28 cellular contexts compared by ENCODE assay signal in genomic region chr6:114121913-114122662, GRCh38.
DNase-seq lines count a peak whose midpoint lies in the region; ATAC-seq, FAIRE-seq and TF ChIP-seq lines count a peak whose summit lies in the region.
"Had no signal": no experiment of that assay in that cellular context is flagged by ENCODE, and none has a peak within 500 bp of the region (broad histone marks: within the 10 kb centered on the region; RNA-seq: fewer than 3 reads in every experiment).

No MANE protein-coding gene starts in this region.

- ATAC-seq in body of pancreas, result no peak
- ATAC-seq: activated naive CD4-positive, alpha-beta T cell treated with anti-CD3 and anti-CD28 coated beads, Interleukin-2, amount 50 U/mL, for 72 hours; gastroesophageal sphincter; K562; lower lobe of right lung; natural killer cell treated with Interleukin-12 subunit alpha and Interleukin-12 subunit beta and Interleukin-15 and Interleukin-18, amount 100 ng/mL, for 72 hours; Right ventricle myocardium inferior; stimulated activated naive CD8-positive, alpha-beta T cell treated with anti-CD3 and anti-CD28 coated beads, Interleukin-15, Interleukin-2, amounts not matched to agents 100 U/mL and 50 U/mL, for 24 hours had no signal

- POLR2A ChIA-PET in RWPE1 (lab: Yijun Ruan, JAX; ENCODE audit: low non-redundant PET), result no interaction called here

- H3K4me1 Mint-ChIP-seq in progenitor cell of endocrine pancreas (ENCODE audit: low read depth), result peaks cover 2% of the 10 kb centered on the region

- H3K4me1 ChIP-seq in body of pancreas, result no peaks in the 10 kb centered on the region
- H3K4me1 ChIP-seq: gastroesophageal sphincter, lower lobe of right lung had no signal

- DNase-seq in AG20443 (ENCODE audit: low spot score) (peak; percentile 46), HTR-8/SVneo (ENCODE audit: insufficient read length, low spot score) (peak; percentile 12), astrocyte of the hippocampus (ENCODE audit: low read depth, low spot score) (peak; percentile 60), progenitor cell of endocrine pancreas (ENCODE audit: low spot score, unreplicated experiment) (no peak), RWPE1 (ENCODE audit: low spot score) (no peak), NCI-H2107 (lab: John Stamatoyannopoulos, UW) (no peak), body of pancreas (no peak), NCI-H2227 (lab: John Stamatoyannopoulos, UW; ENCODE audit: unreplicated experiment) (no peak)
- DNase-seq: activated CD4-positive, alpha-beta T cell treated with anti-CD3 and anti-CD28 coated beads for 48 hours; activated effector memory CD4-positive, alpha-beta T cell treated with Interleukin-2 at 50 U/mL for 16 hours; activated T-cell treated with anti-CD3 and anti-CD28 coated beads, Interleukin-2, amount 50 U/mL, for 1 hour; DMS153; HFFc6; lower lobe of right lung; MG63; NCI-H1105 treated with DMSO at 0.1 percent for 48 hours; NCI-H187 treated with DMSO at 0.1 percent for 48 hours; NCI-H526; NK-92 treated with Interleukin-12 subunit alpha and Interleukin-12 subunit beta, amount 100 ng/mL, for 24 hours; retina; stimulated activated naive CD8-positive, alpha-beta T cell treated with anti-CD3 and anti-CD28 coated beads, Interleukin-15, Interleukin-2, amounts not matched to agents 100 U/mL and 50 U/mL, for 24 hours; SW 1271 had no signal

- no peak overlapping the region for H3K4me3 ChIP-seq in body of pancreas
- H3K4me3 ChIP-seq: gastroesophageal sphincter, K562, lower lobe of right lung, MG63, smooth muscle cell had no signal

- CTCF ChIA-PET in RWPE1 (lab: Yijun Ruan, JAX), result no interaction called here

- TF ChIP-seq POLR2A in body of pancreas (IDR thresholded peaks at IDR 0.05), result no peak

- no peaks in the 10 kb centered on the region for H3K36me3 ChIP-seq in body of pancreas (replicated peaks in 1 of 2; ENCODE audit: insufficient read depth in 1 of 2, low read depth in 2 of 2)
- H3K36me3 ChIP-seq: gastroesophageal sphincter, lower lobe of right lung, MG63 had no signal

- H3K36me3 Mint-ChIP-seq in progenitor cell of endocrine pancreas (ENCODE audit: insufficient read depth), result no peaks in the 10 kb centered on the region
- H3K36me3 Mint-ChIP-seq: activated naive CD4-positive, alpha-beta T cell treated with anti-CD3 and anti-CD28 coated beads, Interleukin-2, amount 50 U/mL, for 72 hours; natural killer cell treated with Interleukin-12 subunit alpha and Interleukin-12 subunit beta and Interleukin-15 and Interleukin-18, amount 100 ng/mL, for 72 hours had no signal

- TF ChIP-seq CTCF in progenitor cell of endocrine pancreas (IDR thresholded peaks at IDR 0.05; ENCODE audit: unreplicated experiment) (no peak), RWPE1 (conservative IDR thresholded peaks at IDR 0.05; ENCODE audit: low read depth) (no peak), body of pancreas (IDR thresholded peaks at IDR 0.05) (no peak)

- no peaks in the 10 kb centered on the region for H3K27me3 Mint-ChIP-seq in progenitor cell of endocrine pancreas
- H3K27me3 Mint-ChIP-seq: natural killer cell treated with Interleukin-12 subunit alpha and Interleukin-12 subunit beta and Interleukin-15 and Interleukin-18, amount 100 ng/mL, for 72 hours had no signal

- H3K27ac ChIP-seq in RWPE1 (no peak overlapping the region), body of pancreas (no peak overlapping the region)
- H3K27ac ChIP-seq: gastroesophageal sphincter, lower lobe of right lung had no signal

- no peaks in the 10 kb centered on the region for H3K9me3 Mint-ChIP-seq in progenitor cell of endocrine pancreas (ENCODE audit: low read depth)
- H3K9me3 Mint-ChIP-seq: activated naive CD4-positive, alpha-beta T cell treated with anti-CD3 and anti-CD28 coated beads, Interleukin-2, amount 50 U/mL, for 72 hours; HFFc6; natural killer cell treated with Interleukin-12 subunit alpha and Interleukin-12 subunit beta and Interleukin-15 and Interleukin-18, amount 100 ng/mL, for 72 hours had no signal

- no peaks in the 10 kb centered on the region for H3K27me3 ChIP-seq in body of pancreas
- H3K27me3 ChIP-seq: MG63 had no signal

- intact Hi-C loops in body of pancreas (cut with DNase I), result no loop called here

- no peak overlapping the region for H3K4me3 Mint-ChIP-seq in progenitor cell of endocrine pancreas (ENCODE audit: low read depth)
- H3K4me3 Mint-ChIP-seq: HFFc6; natural killer cell treated with Interleukin-12 subunit alpha and Interleukin-12 subunit beta and Interleukin-15 and Interleukin-18, amount 100 ng/mL, for 72 hours had no signal

- peak overlapping the region; percentile 20 for H3K27ac Mint-ChIP-seq in progenitor cell of endocrine pancreas
- H3K27ac Mint-ChIP-seq: HFFc6; natural killer cell treated with Interleukin-12 subunit alpha and Interleukin-12 subunit beta and Interleukin-15 and Interleukin-18, amount 100 ng/mL, for 72 hours had no signal

- 75 to 80% methylated on average over 5 of the region's 5 CpGs for WGBS in body of pancreas, 2 donors

- H3K9me3 ChIP-seq in body of pancreas, result no peaks in the 10 kb centered on the region
- H3K9me3 ChIP-seq: gastroesophageal sphincter, lower lobe of right lung, MG63 had no signal

- FAIRE-seq in HTR-8/SVneo (lab: Jason Lieb, UNC), result no peak
- FAIRE-seq: K562 had no signal

Comparison
In these comparisons a context has a peak if more than half of its experiments do, and no peak if none do; other contexts are left out.
1. DNase-seq: peak in AG20443 (single experiment), HTR-8/SVneo (single experiment) and astrocyte of the hippocampus (single experiment); none in progenitor cell of endocrine pancreas (single experiment), RWPE1 (single experiment), NCI-H2107 (single experiment), body of pancreas (0 of 4) and NCI-H2227 (single experiment).